Comparison of ENCODE assay signal across 18 cellular contexts in genomic region chr18:57430983-57431382, GRCh38. TPM values are rescaled to one million over a fixed set of nuclear protein-coding genes. Genes with fewer than 3 reads are reported as not detected.
"Had no signal": no experiment of that assay in that cellular context is flagged by ENCODE, and none has a peak within 500 bp of the region (broad histone marks: within the 10 kb centered on the region; RNA-seq: fewer than 3 reads in every experiment).

No MANE protein-coding gene starts in this region.

- H3K9me3 ChIP-seq: heart right ventricle, prostate gland, testis had no signal

- H3K4me3 Mint-ChIP-seq: activated CD4-positive, alpha-beta memory T cell treated with anti-CD3 and anti-CD28 coated beads, Interleukin-2, amount 10 ng/mL, durations not matched to agents 7 days and 5 days; activated T-cell treated with anti-CD3 and anti-CD28 coated beads, Interleukin-2, amount 50 U/mL, for 72 hours; mesothelial cell of epicardium; stimulated activated naive CD8-positive, alpha-beta T cell treated with anti-CD3 and anti-CD28 coated beads, Interleukin-15, amount 100 ng/mL, for 72 hours had no signal

- H3K4me3 ChIP-seq: heart right ventricle, prostate gland, testis had no signal

- H3K9me3 Mint-ChIP-seq: activated CD4-positive, alpha-beta memory T cell treated with anti-CD3 and anti-CD28 coated beads, Interleukin-2, amount 10 ng/mL, durations not matched to agents 7 days and 5 days; mesothelial cell of epicardium had no signal

- H3K27ac Mint-ChIP-seq: activated CD4-positive, alpha-beta memory T cell treated with anti-CD3 and anti-CD28 coated beads, Interleukin-2, amount 10 ng/mL, durations not matched to agents 7 days and 5 days; activated T-cell treated with anti-CD3 and anti-CD28 coated beads, Interleukin-2, amount 50 U/mL, for 72 hours; mesothelial cell of epicardium; stimulated activated naive CD8-positive, alpha-beta T cell treated with anti-CD3 and anti-CD28 coated beads, Interleukin-15, amount 100 ng/mL, for 72 hours had no signal

- H3K27ac ChIP-seq: heart right ventricle, prostate gland, testis had no signal

- H3K36me3 ChIP-seq: heart right ventricle, prostate gland had no signal

- FAIRE-seq: bronchial epithelial cell, frontal cortex, kidney had no signal

- H3K4me1 ChIP-seq: testis had no signal

- ATAC-seq: activated T-cell treated with anti-CD3 and anti-CD28 coated beads, Interleukin-2, amount 50 U/mL, for 72 hours; heart right ventricle; left ventricle myocardium superior; stimulated activated naive CD8-positive, alpha-beta T cell treated with anti-CD3 and anti-CD28 coated beads, Interleukin-15, amount 100 ng/mL, for 72 hours had no signal

- H3K36me3 Mint-ChIP-seq: mesothelial cell of epicardium had no signal

- DNase-seq: activated CD4-positive, alpha-beta memory T cell treated with anti-CD3 and anti-CD28 coated beads, Interleukin-2, amount 10 ng/mL, durations not matched to agents 7 days and 5 days; activated CD4-positive, CD25-positive, alpha-beta regulatory T cell treated with anti-CD3 and anti-CD28 coated beads, Interleukin-2, amount 50 U/mL, for 72 hours; activated gamma-delta T cell treated with Interleukin-2 at 50 U/mL for 16 hours; activated T-cell treated with anti-CD3 and anti-CD28 coated beads, Interleukin-2, amount 50 U/mL, for 72 hours; aorta; effector CD4-positive, alpha-beta T cell; heart right ventricle; kidney; left ventricle myocardium superior; occipital lobe; stimulated activated CD4-positive, alpha-beta T cell treated with anti-CD3 and anti-CD28 coated beads, Interleukin-15, amount 100 ng/mL, for 24 hours; stimulated activated CD4-positive, alpha-beta T cell treated with anti-CD3 and anti-CD28 coated beads, Interleukin-4, amount 100 ng/mL, for 24 hours; stimulated activated naive CD8-positive, alpha-beta T cell treated with anti-CD3 and anti-CD28 coated beads, Interleukin-15, amount 100 ng/mL, for 72 hours had no signal

RNA-seq across cellular contexts. Expression of gene ONECUT2, which starts 4.2 kb away (rescaled TPM):
- total RNA-seq: activated CD4-positive, alpha-beta memory T cell treated with anti-CD3 and anti-CD28 coated beads, Interleukin-2, amount 10 ng/mL, durations not matched to agents 7 days and 5 days had no signal
